In the genomic region with DNA sequence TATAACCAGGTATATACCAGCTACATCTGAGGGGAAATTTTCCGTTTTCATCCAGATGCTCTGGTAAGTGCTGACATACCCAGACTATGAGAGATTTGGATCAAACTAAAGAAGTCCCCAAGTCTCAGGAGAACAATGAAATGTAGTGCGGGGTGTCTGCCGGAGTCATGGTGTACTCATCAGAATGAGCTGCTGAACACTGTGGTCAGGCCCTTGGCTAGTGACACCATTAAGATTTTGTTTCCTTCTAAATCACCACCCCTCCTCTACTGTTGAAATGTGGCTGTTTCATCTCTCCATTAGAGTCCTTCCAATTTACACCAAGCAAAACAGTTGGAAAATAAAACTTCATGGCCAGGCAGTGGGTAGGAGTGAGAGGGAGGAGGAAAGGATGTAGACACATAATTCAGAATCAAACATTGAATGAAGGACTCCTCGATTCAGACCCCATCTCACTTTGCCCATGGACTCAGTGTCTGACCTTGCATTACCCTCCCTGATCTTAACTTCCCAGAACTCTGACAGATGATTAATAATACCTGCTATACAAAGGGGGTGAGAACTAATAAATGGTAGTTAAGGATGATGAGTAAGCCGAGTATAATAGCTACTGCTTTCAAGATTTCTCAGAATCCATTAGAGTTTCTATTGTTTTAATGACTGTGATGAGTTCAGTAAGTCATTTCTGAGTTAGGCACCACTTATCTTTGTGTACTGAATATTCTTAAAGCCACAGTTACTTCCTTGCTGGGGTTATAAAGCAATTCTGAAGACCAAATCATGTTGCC, we compare ENCODE assay signal across 2 cellular contexts.
TF ChIP-seq lines count a peak whose summit lies in the region.

No MANE protein-coding gene starts in this region.

TF ChIP-seq in IMR-90, 13 proteins besides CTCF, POLR2A, EP300 and RAD21:
- TF ChIP-seq FOS (IDR thresholded peaks at IDR 0.05; ENCODE audit: low read depth, low read length) (no peak), RCOR1 (IDR thresholded peaks at IDR 0.05; ENCODE audit: insufficient replicate concordance, low read length) (no peak), MXI1 (IDR thresholded peaks at IDR 0.05; ENCODE audit: borderline replicate concordance, low read depth, low read length) (no peak), MAFK (IDR thresholded peaks at IDR 0.05; ENCODE audit: low read depth, low read length) (no peak)
- TF ChIP-seq, protein P1, sequence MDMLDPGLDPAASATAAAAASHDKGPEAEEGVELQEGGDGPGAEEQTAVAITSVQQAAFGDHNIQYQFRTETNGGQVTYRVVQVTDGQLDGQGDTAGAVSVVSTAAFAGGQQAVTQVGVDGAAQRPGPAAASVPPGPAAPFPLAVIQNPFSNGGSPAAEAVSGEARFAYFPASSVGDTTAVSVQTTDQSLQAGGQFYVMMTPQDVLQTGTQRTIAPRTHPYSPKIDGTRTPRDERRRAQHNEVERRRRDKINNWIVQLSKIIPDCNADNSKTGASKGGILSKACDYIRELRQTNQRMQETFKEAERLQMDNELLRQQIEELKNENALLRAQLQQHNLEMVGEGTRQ (IDR thresholded peaks at IDR 0.05; ENCODE audit: low read depth, low read length) = no peak

TF ChIP-seq in neural cell, 6 proteins besides CTCF, POLR2A, EP300 and RAD21:
- TF ChIP-seq EZH2 (IDR thresholded peaks at IDR 0.05; ENCODE audit: borderline replicate concordance, insufficient read depth, low read length, poor library complexity, severe bottlenecking) = no peak
- no peak for TF ChIP-seq REST (IDR thresholded peaks at IDR 0.05; ENCODE audit: borderline replicate concordance)
- TF ChIP-seq TAF1 (IDR thresholded peaks at IDR 0.05; ENCODE audit: low read depth) = no peak
- no peak for TF ChIP-seq SMC3 (conservative IDR thresholded peaks at IDR 0.05; ENCODE audit: poor library complexity)
- TF ChIP-seq MXI1 (conservative IDR thresholded peaks at IDR 0.05; ENCODE audit: poor library complexity, severe bottlenecking) = no peak
